In the genomic region with DNA sequence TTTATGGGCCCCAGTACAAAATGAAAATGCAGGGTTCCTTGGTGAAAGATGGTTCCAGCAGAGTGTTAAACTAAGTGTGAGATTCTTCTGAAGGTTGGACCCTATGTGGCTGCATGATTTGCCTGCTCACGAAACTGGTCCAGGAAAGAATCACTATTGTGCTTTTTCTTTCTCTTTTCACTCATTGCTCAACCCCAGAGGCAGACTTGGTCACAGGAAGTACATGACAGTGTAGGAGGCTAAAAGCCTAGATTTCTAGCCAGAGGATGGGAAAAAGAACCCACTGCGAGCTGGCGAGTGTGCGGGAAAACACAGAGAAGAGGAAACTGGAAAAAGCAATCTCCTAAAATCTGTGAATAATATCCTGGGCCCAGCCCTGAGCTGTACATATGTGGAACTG, we compare ENCODE assay signal across 20 cellular contexts. TPM values are rescaled to one million over a fixed set of nuclear protein-coding genes. Genes with fewer than 3 reads are reported as not detected.
"Had no signal": no experiment of that assay in that cellular context is flagged by ENCODE, and none has a peak within 500 bp of the region (broad histone marks: within the 10 kb centered on the region; RNA-seq: fewer than 3 reads in every experiment).

No MANE protein-coding gene starts in this region.

- H3K27me3 Mint-ChIP-seq: activated CD4-positive, alpha-beta memory T cell treated with anti-CD3 and anti-CD28 coated beads for 36 hours; dendritic cell treated with granulocyte-macrophage colony-stimulating factor and Interleukin-4, amounts not matched to agents 40 ng/mL and 50 ng/mL, for 4 days had no signal

- H3K27ac Mint-ChIP-seq: activated CD4-positive, alpha-beta memory T cell treated with anti-CD3 and anti-CD28 coated beads for 36 hours; activated naive CD4-positive, alpha-beta T cell treated with anti-CD3 and anti-CD28 coated beads, Interleukin-2, amount 50 U/mL, for 24 hours; activated T-cell treated with anti-CD3 and anti-CD28 coated beads, Interleukin-2, amount 50 U/mL, for 24 hours; dendritic cell treated with granulocyte-macrophage colony-stimulating factor and Interleukin-4, amounts not matched to agents 40 ng/mL and 50 ng/mL, for 4 days; naive thymus-derived CD8-positive, alpha-beta T cell; stimulated activated naive B cell treated with anti-CD40 and anti-IgM and Interleukin-4, amounts not matched to agents 10 μg/mL and 1 μg/mL and 100 μg/mL, for 72 hours; T-helper 2 cell treated with Interferon-gamma antibody and Interleukin-4, amounts not matched to agents 5 μg/mL and 100 μg/mL, for 36 hours had no signal

- H3K4me1 ChIP-seq: adrenal gland, gastroesophageal sphincter, heart right ventricle, left lung had no signal

- ATAC-seq: esophagus mucosa; gastroesophageal sphincter; heart right ventricle; left lung; naive thymus-derived CD8-positive, alpha-beta T cell; sciatic nerve; stimulated activated naive B cell treated with anti-CD40 and anti-IgM and Interleukin-4, amounts not matched to agents 10 μg/mL and 1 μg/mL and 100 μg/mL, for 72 hours had no signal

- H3K4me3 ChIP-seq: adrenal gland, gastroesophageal sphincter, heart right ventricle, left lung had no signal

- DNase-seq: activated CD4-positive, alpha-beta memory T cell treated with anti-CD3 and anti-CD28 coated beads for 36 hours; activated effector memory CD4-positive, alpha-beta T cell treated with Interleukin-2 at 50 U/mL for 16 hours; activated T-cell treated with anti-CD3 and anti-CD28 coated beads, Interleukin-2, amount 50 U/mL, for 24 hours; adrenal gland; effector CD8-positive, alpha-beta T cell; heart right ventricle; left lung; naive thymus-derived CD8-positive, alpha-beta T cell; stimulated activated CD4-positive, alpha-beta T cell treated with anti-CD3 and anti-CD28 coated beads, Interleukin-4, amount 100 ng/mL, for 4 hours; stimulated activated naive B cell treated with anti-CD40 and anti-IgM and Interleukin-4, amounts not matched to agents 10 μg/mL and 1 μg/mL and 100 μg/mL, for 72 hours had no signal

- H3K4me1 Mint-ChIP-seq: activated naive CD4-positive, alpha-beta T cell treated with anti-CD3 and anti-CD28 coated beads, Interleukin-2, amount 50 U/mL, for 24 hours had no signal

- H3K27ac ChIP-seq: adrenal gland, gastroesophageal sphincter, heart right ventricle, left lung had no signal

- H3K27me3 ChIP-seq: adrenal gland, gastroesophageal sphincter, heart right ventricle, left lung had no signal

- H3K4me3 Mint-ChIP-seq: activated CD4-positive, alpha-beta memory T cell treated with anti-CD3 and anti-CD28 coated beads for 36 hours; activated naive CD4-positive, alpha-beta T cell treated with anti-CD3 and anti-CD28 coated beads, Interleukin-2, amount 50 U/mL, for 24 hours; activated T-cell treated with anti-CD3 and anti-CD28 coated beads, Interleukin-2, amount 50 U/mL, for 24 hours; dendritic cell treated with granulocyte-macrophage colony-stimulating factor and Interleukin-4, amounts not matched to agents 40 ng/mL and 50 ng/mL, for 4 days; naive thymus-derived CD8-positive, alpha-beta T cell; stimulated activated naive B cell treated with anti-CD40 and anti-IgM and Interleukin-4, amounts not matched to agents 10 μg/mL and 1 μg/mL and 100 μg/mL, for 72 hours; T-helper 2 cell treated with Interferon-gamma antibody and Interleukin-4, amounts not matched to agents 5 μg/mL and 100 μg/mL, for 36 hours had no signal

- H3K9me3 Mint-ChIP-seq: activated CD4-positive, alpha-beta memory T cell treated with anti-CD3 and anti-CD28 coated beads for 36 hours; activated naive CD4-positive, alpha-beta T cell treated with anti-CD3 and anti-CD28 coated beads, Interleukin-2, amount 50 U/mL, for 24 hours; activated T-cell treated with anti-CD3 and anti-CD28 coated beads, Interleukin-2, amount 50 U/mL, for 24 hours; dendritic cell treated with granulocyte-macrophage colony-stimulating factor and Interleukin-4, amounts not matched to agents 40 ng/mL and 50 ng/mL, for 4 days; naive thymus-derived CD8-positive, alpha-beta T cell; T-helper 2 cell treated with Interferon-gamma antibody and Interleukin-4, amounts not matched to agents 5 μg/mL and 100 μg/mL, for 36 hours had no signal

- H3K9me3 ChIP-seq: adrenal gland, gastroesophageal sphincter, heart right ventricle, left lung had no signal

- H3K36me3 Mint-ChIP-seq: activated CD4-positive, alpha-beta memory T cell treated with anti-CD3 and anti-CD28 coated beads for 36 hours; naive thymus-derived CD8-positive, alpha-beta T cell had no signal

- H3K36me3 ChIP-seq: adrenal gland, gastroesophageal sphincter, heart right ventricle, left lung had no signal

RNA-seq across cellular contexts. Expression of gene SLC36A2, which starts 18.6 kb away (rescaled TPM):
- total RNA-seq: activated CD4-positive, alpha-beta memory T cell treated with anti-CD3 and anti-CD28 coated beads for 36 hours; adrenal gland; cerebellum; esophagus mucosa; gastroesophageal sphincter; kidney epithelial cell; left lung; naive thymus-derived CD8-positive, alpha-beta T cell; ureter had no signal

RNA-seq across cellular contexts. Expression of gene SLC36A3, which starts 25.2 kb away (rescaled TPM):
- total RNA-seq: activated CD4-positive, alpha-beta memory T cell treated with anti-CD3 and anti-CD28 coated beads for 36 hours; adrenal gland; cerebellum; esophagus mucosa; gastroesophageal sphincter; heart right ventricle; kidney epithelial cell; left lung; mucosa of gallbladder; naive thymus-derived CD8-positive, alpha-beta T cell; sciatic nerve; ureter had no signal
